ENCODE assay signal across 1 cellular context in the genomic region with DNA sequence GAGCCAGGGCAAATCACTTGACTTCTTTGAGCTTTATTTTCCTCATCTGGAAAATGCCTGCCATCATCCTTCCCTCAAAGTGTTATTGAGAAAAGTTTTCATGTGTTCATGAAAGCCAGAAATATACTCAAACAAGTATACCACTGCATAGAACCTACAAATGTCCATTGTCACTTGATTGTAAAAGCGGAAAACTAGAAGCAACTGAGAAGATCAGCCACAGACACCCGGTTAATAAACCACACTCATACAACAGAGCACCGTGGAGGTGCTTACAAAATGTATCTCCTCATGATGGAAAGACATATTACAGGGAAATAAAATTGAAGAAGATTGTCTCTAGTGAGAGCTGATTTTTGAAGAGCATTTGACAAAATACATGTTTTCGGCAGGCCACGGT.
TF ChIP-seq lines count a peak whose summit lies in the region.

No MANE protein-coding gene starts in this region.

TF ChIP-seq in GM23338, 12 proteins besides CTCF, POLR2A, EP300 and RAD21 (continued from another document):
- TF ChIP-seq, protein P1, sequence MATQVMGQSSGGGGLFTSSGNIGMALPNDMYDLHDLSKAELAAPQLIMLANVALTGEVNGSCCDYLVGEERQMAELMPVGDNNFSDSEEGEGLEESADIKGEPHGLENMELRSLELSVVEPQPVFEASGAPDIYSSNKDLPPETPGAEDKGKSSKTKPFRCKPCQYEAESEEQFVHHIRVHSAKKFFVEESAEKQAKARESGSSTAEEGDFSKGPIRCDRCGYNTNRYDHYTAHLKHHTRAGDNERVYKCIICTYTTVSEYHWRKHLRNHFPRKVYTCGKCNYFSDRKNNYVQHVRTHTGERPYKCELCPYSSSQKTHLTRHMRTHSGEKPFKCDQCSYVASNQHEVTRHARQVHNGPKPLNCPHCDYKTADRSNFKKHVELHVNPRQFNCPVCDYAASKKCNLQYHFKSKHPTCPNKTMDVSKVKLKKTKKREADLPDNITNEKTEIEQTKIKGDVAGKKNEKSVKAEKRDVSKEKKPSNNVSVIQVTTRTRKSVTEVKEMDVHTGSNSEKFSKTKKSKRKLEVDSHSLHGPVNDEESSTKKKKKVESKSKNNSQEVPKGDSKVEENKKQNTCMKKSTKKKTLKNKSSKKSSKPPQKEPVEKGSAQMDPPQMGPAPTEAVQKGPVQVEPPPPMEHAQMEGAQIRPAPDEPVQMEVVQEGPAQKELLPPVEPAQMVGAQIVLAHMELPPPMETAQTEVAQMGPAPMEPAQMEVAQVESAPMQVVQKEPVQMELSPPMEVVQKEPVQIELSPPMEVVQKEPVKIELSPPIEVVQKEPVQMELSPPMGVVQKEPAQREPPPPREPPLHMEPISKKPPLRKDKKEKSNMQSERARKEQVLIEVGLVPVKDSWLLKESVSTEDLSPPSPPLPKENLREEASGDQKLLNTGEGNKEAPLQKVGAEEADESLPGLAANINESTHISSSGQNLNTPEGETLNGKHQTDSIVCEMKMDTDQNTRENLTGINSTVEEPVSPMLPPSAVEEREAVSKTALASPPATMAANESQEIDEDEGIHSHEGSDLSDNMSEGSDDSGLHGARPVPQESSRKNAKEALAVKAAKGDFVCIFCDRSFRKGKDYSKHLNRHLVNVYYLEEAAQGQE (IDR thresholded peaks at IDR 0.05; ENCODE audit: unreplicated experiment), result no peak
- TF ChIP-seq NANOG (IDR thresholded peaks at IDR 0.05; ENCODE audit: borderline replicate concordance) (no peak), CREB1 (CRISPR knock-in tag; IDR thresholded peaks at IDR 0.05; ENCODE audit: low read depth) (no peak), JUNB (IDR thresholded peaks at IDR 0.05; ENCODE audit: unreplicated experiment) (no peak), STAT1 (IDR thresholded peaks at IDR 0.05; ENCODE audit: unreplicated experiment) (no peak), POLR2AphosphoS5 (IDR thresholded peaks at IDR 0.05; ENCODE audit: low read depth) (no peak), ZNF331 (CRISPR knock-in tag; IDR thresholded peaks at IDR 0.05; ENCODE audit: low read depth) (no peak)
- TF ChIP-seq, protein P2, sequence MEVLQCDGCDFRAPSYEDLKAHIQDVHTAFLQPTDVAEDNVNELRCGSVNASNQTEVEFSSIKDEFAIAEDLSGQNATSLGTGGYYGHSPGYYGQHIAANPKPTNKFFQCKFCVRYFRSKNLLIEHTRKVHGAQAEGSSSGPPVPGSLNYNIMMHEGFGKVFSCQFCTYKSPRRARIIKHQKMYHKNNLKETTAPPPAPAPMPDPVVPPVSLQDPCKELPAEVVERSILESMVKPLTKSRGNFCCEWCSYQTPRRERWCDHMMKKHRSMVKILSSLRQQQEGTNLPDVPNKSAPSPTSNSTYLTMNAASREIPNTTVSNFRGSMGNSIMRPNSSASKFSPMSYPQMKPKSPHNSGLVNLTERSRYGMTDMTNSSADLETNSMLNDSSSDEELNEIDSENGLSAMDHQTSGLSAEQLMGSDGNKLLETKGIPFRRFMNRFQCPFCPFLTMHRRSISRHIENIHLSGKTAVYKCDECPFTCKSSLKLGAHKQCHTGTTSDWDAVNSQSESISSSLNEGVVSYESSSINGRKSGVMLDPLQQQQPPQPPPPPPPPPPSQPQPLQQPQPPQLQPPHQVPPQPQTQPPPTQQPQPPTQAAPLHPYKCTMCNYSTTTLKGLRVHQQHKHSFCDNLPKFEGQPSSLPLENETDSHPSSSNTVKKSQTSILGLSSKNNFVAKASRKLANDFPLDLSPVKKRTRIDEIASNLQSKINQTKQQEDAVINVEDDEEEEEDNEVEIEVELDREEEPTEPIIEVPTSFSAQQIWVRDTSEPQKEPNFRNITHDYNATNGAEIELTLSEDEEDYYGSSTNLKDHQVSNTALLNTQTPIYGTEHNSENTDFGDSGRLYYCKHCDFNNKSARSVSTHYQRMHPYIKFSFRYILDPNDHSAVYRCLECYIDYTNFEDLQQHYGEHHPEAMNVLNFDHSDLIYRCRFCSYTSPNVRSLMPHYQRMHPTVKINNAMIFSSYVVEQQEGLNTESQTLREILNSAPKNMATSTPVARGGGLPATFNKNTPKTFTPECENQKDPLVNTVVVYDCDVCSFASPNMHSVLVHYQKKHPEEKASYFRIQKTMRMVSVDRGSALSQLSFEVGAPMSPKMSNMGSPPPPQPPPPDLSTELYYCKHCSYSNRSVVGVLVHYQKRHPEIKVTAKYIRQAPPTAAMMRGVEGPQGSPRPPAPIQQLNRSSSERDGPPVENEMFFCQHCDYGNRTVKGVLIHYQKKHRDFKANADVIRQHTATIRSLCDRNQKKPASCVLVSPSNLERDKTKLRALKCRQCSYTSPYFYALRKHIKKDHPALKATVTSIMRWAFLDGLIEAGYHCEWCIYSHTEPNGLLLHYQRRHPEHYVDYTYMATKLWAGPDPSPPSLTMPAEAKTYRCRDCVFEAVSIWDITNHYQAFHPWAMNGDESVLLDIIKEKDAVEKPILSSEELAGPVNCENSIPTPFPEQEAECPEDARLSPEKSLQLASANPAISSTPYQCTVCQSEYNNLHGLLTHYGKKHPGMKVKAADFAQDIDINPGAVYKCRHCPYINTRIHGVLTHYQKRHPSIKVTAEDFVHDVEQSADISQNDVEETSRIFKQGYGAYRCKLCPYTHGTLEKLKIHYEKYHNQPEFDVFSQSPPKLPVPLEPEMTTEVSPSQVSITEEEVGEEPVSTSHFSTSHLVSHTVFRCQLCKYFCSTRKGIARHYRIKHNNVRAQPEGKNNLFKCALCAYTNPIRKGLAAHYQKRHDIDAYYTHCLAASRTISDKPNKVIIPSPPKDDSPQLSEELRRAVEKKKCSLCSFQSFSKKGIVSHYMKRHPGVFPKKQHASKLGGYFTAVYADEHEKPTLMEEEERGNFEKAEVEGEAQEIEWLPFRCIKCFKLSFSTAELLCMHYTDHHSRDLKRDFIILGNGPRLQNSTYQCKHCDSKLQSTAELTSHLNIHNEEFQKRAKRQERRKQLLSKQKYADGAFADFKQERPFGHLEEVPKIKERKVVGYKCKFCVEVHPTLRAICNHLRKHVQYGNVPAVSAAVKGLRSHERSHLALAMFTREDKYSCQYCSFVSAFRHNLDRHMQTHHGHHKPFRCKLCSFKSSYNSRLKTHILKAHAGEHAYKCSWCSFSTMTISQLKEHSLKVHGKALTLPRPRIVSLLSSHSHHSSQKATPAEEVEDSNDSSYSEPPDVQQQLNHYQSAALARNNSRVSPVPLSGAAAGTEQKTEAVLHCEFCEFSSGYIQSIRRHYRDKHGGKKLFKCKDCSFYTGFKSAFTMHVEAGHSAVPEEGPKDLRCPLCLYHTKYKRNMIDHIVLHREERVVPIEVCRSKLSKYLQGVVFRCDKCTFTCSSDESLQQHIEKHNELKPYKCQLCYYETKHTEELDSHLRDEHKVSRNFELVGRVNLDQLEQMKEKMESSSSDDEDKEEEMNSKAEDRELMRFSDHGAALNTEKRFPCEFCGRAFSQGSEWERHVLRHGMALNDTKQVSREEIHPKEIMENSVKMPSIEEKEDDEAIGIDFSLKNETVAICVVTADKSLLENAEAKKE (CRISPR knock-in tag; IDR thresholded peaks at IDR 0.05), result no peak
- TF ChIP-seq, protein P3, sequence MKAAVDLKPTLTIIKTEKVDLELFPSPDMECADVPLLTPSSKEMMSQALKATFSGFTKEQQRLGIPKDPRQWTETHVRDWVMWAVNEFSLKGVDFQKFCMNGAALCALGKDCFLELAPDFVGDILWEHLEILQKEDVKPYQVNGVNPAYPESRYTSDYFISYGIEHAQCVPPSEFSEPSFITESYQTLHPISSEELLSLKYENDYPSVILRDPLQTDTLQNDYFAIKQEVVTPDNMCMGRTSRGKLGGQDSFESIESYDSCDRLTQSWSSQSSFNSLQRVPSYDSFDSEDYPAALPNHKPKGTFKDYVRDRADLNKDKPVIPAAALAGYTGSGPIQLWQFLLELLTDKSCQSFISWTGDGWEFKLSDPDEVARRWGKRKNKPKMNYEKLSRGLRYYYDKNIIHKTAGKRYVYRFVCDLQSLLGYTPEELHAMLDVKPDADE (IDR thresholded peaks at IDR 0.05), result no peak
TF ChIP-seq in GM23338: peak in this region for 0.
